In the genomic region with DNA sequence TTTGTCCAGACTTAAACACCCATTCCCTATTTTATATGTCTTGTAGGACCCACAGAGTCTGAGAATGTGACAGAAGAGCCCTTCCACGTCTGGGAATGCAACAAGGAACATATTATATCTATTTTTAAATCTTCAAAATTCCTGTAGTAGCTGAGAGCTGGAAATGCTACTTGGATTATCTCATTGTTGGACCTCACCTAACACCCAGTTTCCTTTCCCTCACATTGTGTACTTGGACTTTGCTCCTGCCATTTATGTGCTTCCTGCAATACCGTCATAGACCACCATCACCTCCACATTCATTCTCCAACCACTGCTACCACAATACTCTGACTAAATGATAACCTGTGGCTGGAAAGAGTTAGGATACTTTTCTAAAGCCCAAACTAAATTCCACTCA, we compare ENCODE assay signal across 13 cellular contexts.
DNase-seq lines count a peak whose midpoint lies in the region; ATAC-seq, FAIRE-seq and TF ChIP-seq lines count a peak whose summit lies in the region.
"Had no signal": no experiment of that assay in that cellular context is flagged by ENCODE, and none has a peak within 500 bp of the region (broad histone marks: within the 10 kb centered on the region; RNA-seq: fewer than 3 reads in every experiment).

No MANE protein-coding gene starts in this region.

- no peaks in the 10 kb centered on the region for H3K4me1 ChIP-seq in colonic mucosa
- no peaks in the 10 kb centered on the region for H3K4me1 ChIP-seq in trophoblast cell (ENCODE audit: control insufficient read depth in 1 of 2, insufficient read depth in 2 of 2, low read length in 2 of 2)
- H3K4me1 ChIP-seq: thyroid gland had no signal

- no peak overlapping the region for H2AFZ ChIP-seq in trophoblast cell (ENCODE audit: insufficient read depth, low read length, poor library complexity)

- H3K9me3 ChIP-seq in colonic mucosa: no peaks in the 10 kb centered on the region
- no peaks in the 10 kb centered on the region for H3K9me3 ChIP-seq in trophoblast cell (ENCODE audit: insufficient read depth, low read depth, low read length)
- H3K9me3 ChIP-seq: thyroid gland had no signal

- peak; percentile 71 for ATAC-seq in GM19467 (IDR thresholded peaks at IDR 0.05; ENCODE audit: unreplicated experiment)
- no peak for ATAC-seq in GM21390 (IDR thresholded peaks at IDR 0.05; ENCODE audit: unreplicated experiment)

- no peak overlapping the region for H2BK12ac ChIP-seq in trophoblast cell (ENCODE audit: low read length)

- H3K27me3 Mint-ChIP-seq in activated T-cell treated with anti-CD3 and anti-CD28 coated beads, Interleukin-2, amount 50 U/mL, for 24 hours: no peaks in the 10 kb centered on the region

- H3K36me3 Mint-ChIP-seq in activated T-cell treated with anti-CD3 and anti-CD28 coated beads, Interleukin-2, amount 50 U/mL, for 24 hours (ENCODE audit: low read depth): no peaks in the 10 kb centered on the region

- WGBS in trophoblast cell (ENCODE audit: extremely low coverage, insufficient coverage, insufficient read length): no CpG with 5 or more reads among the region's 2 CpGs

- no peak overlapping the region for H3K14ac ChIP-seq in trophoblast cell (ENCODE audit: low read length)

- H3K4me3 ChIP-seq in colonic mucosa (no peak overlapping the region), trophoblast cell (ENCODE audit: low read depth, low read length) (no peak overlapping the region)
- H3K4me3 ChIP-seq: thyroid gland had no signal

- H3K23ac ChIP-seq in trophoblast cell (ENCODE audit: low read length): no peak overlapping the region

- peak overlapping the region; percentile 5 for H3K27ac ChIP-seq in colonic mucosa
- H3K27ac ChIP-seq in trophoblast cell (ENCODE audit: low read depth, low read length): no peak overlapping the region
- H3K27ac ChIP-seq: HL-60, thyroid gland had no signal

- H2AK5ac ChIP-seq in trophoblast cell (ENCODE audit: low read length): no peak overlapping the region

- no peak overlapping the region for H3K4me3 Mint-ChIP-seq in activated T-cell treated with anti-CD3 and anti-CD28 coated beads, Interleukin-2, amount 50 U/mL, for 24 hours

- H3K27ac Mint-ChIP-seq in activated T-cell treated with anti-CD3 and anti-CD28 coated beads, Interleukin-2, amount 50 U/mL, for 24 hours: no peak overlapping the region

- H4K91ac ChIP-seq in trophoblast cell (ENCODE audit: low read depth, low read length): no peak overlapping the region

- DNase-seq in HTR-8/SVneo (ENCODE audit: insufficient read length, low spot score) (no peak), colonic mucosa (no peak), trophoblast cell (peak; percentile 56 to 59), NCI-H526 treated with DMSO at 0.1 percent for 48 hours (lab: John Stamatoyannopoulos, UW) (no peak)
- no peak for DNase-seq in activated T-cell treated with anti-CD3 and anti-CD28 coated beads, Interleukin-2, amount 50 U/mL, for 24 hours
- DNase-seq in stimulated activated CD4-positive, alpha-beta T cell treated with anti-CD3 and anti-CD28 coated beads, Interleukin-4, amount 100 ng/mL, for 4 hours: no peak
- DNase-seq: NCI-H1092, NCI-H524, SHP77 treated with DMSO at 0.1 percent for 48 hours, thyroid gland had no signal

- no peaks in the 10 kb centered on the region for H3K79me1 ChIP-seq in trophoblast cell (ENCODE audit: low read length)

- FAIRE-seq in HTR-8/SVneo (lab: Jason Lieb, UNC): peak; percentile 4

- TF ChIP-seq CTCF in colonic mucosa (IDR thresholded peaks at IDR 0.05): peak; percentile 31

- H3K9ac ChIP-seq in colonic mucosa (ENCODE audit: low read depth in 2 of 2, low read length in 2 of 2) (no peak overlapping the region), trophoblast cell (ENCODE audit: low read length) (no peak overlapping the region)

- H3K4me2 ChIP-seq in trophoblast cell (ENCODE audit: low read length): no peak overlapping the region

- H3K27me3 ChIP-seq in colonic mucosa (no peaks in the 10 kb centered on the region), trophoblast cell (ENCODE audit: insufficient read depth, low read length) (no peaks in the 10 kb centered on the region)
- H3K27me3 ChIP-seq: thyroid gland had no signal

- no peak overlapping the region for H2BK5ac ChIP-seq in trophoblast cell (ENCODE audit: low read depth, low read length, poor library complexity)

- H3K18ac ChIP-seq in trophoblast cell (ENCODE audit: low read length): no peak overlapping the region

- no peaks in the 10 kb centered on the region for H3K36me3 ChIP-seq in colonic mucosa
- H3K36me3 ChIP-seq in trophoblast cell (ENCODE audit: control insufficient read depth in 1 of 2, insufficient read depth in 2 of 2, low read length in 2 of 2): no peaks in the 10 kb centered on the region
- H3K36me3 ChIP-seq: thyroid gland had no signal

- intact Hi-C loops in colonic mucosa (cut with DNase I): no loop called here

- no peak overlapping the region for H2BK120ac ChIP-seq in trophoblast cell (ENCODE audit: insufficient read depth, low read length, poor library complexity)

- H3K4ac ChIP-seq in trophoblast cell (ENCODE audit: low read depth, low read length): no peak overlapping the region

- no peaks in the 10 kb centered on the region for H3K4me1 Mint-ChIP-seq in activated T-cell treated with anti-CD3 and anti-CD28 coated beads, Interleukin-2, amount 50 U/mL, for 24 hours (ENCODE audit: low read depth)

- H4K12ac ChIP-seq in trophoblast cell (ENCODE audit: low read depth, low read length): no peak overlapping the region

- no peaks in the 10 kb centered on the region for H3K79me2 ChIP-seq in trophoblast cell (ENCODE audit: control insufficient read depth, insufficient read depth, low read length, poor library complexity)

- H3K9me3 Mint-ChIP-seq in activated T-cell treated with anti-CD3 and anti-CD28 coated beads, Interleukin-2, amount 50 U/mL, for 24 hours: peaks cover 3% of the 10 kb centered on the region

- no peak overlapping the region for H4K8ac ChIP-seq in trophoblast cell (ENCODE audit: low read depth, low read length)

Comparison
In these comparisons a context has a peak if more than half of its experiments do, and no peak if none do; other contexts are left out.
1. DNase-seq: peak in trophoblast cell (2 of 2); none in HTR-8/SVneo (single experiment), colonic mucosa (single experiment), activated T-cell treated with anti-CD3 and anti-CD28 coated beads, Interleukin-2, amount 50 U/mL, for 24 hours (single experiment), NCI-H526 treated with DMSO at 0.1 percent for 48 hours (single experiment) and stimulated activated CD4-positive, alpha-beta T cell treated with anti-CD3 and anti-CD28 coated beads, Interleukin-4, amount 100 ng/mL, for 4 hours (0 of 2).